8 cellular contexts compared by ENCODE assay signal in genomic region chr10:31602541-31603244, GRCh38.
A peak's percentile ranks its signal among the peaks of the same experiment; 100 is the strongest.
DNase-seq lines count a peak whose midpoint lies in the region; ATAC-seq and TF ChIP-seq lines count a peak whose summit lies in the region.

No MANE protein-coding gene starts in this region.

- peak overlapping the region; percentile 80 for H3K4me2 ChIP-seq in OCI-LY3 (ENCODE audit: low read length)

- no peak for TF ChIP-seq CTCF in OCI-LY3 (IDR thresholded peaks at IDR 0.05; ENCODE audit: low read depth, low read length)
- no peak for TF ChIP-seq CTCF in right lobe of liver (IDR thresholded peaks at IDR 0.05)

- no peaks in the 10 kb centered on the region for H4K20me1 ChIP-seq in OCI-LY3 (ENCODE audit: insufficient read depth, low read length)

- peaks cover 11% of the 10 kb centered on the region for H3K4me1 Mint-ChIP-seq in activated naive CD4-positive, alpha-beta T cell treated with anti-CD3 and anti-CD28 coated beads, Interleukin-2, amount 10 ng/mL, durations not matched to agents 7 days and 5 days

- peaks cover 29% of the 10 kb centered on the region for H3K27me3 Mint-ChIP-seq in activated naive CD4-positive, alpha-beta T cell treated with anti-CD3 and anti-CD28 coated beads, Interleukin-2, amount 10 ng/mL, durations not matched to agents 7 days and 5 days

- H3K9me3 ChIP-seq in OCI-LY3 (ENCODE audit: insufficient read depth, low read length) (no peaks in the 10 kb centered on the region), duodenal mucosa (ENCODE audit: control insufficient read depth in 1 of 2, low read length in 2 of 2) (no peaks in the 10 kb centered on the region), right lobe of liver (no peaks in the 10 kb centered on the region)

- peak overlapping the region; percentile 74 for H3K4me3 Mint-ChIP-seq in activated naive CD4-positive, alpha-beta T cell treated with anti-CD3 and anti-CD28 coated beads, Interleukin-2, amount 10 ng/mL, durations not matched to agents 7 days and 5 days

- H2AFZ ChIP-seq in OCI-LY3 (ENCODE audit: low read depth, low read length): peak overlapping the region; percentile 62; the same call in 1 of the 2 replicates

- H3K36me3 Mint-ChIP-seq in activated naive CD4-positive, alpha-beta T cell treated with anti-CD3 and anti-CD28 coated beads, Interleukin-2, amount 10 ng/mL, durations not matched to agents 7 days and 5 days: no peaks in the 10 kb centered on the region

- H3K27ac Mint-ChIP-seq in activated naive CD4-positive, alpha-beta T cell treated with anti-CD3 and anti-CD28 coated beads, Interleukin-2, amount 10 ng/mL, durations not matched to agents 7 days and 5 days: no peak overlapping the region

- no peak for DNase-seq in activated naive CD4-positive, alpha-beta T cell treated with anti-CD3 and anti-CD28 coated beads, Interleukin-2, amount 10 ng/mL, durations not matched to agents 7 days and 5 days
- no peak for DNase-seq in activated naive CD4-positive, alpha-beta T cell (lab: John Stamatoyannopoulos, UW)
- DNase-seq in right lobe of liver (peak in 1 of 3 donors; percentile 46), stromal cell of bone marrow (ENCODE audit: low read depth) (peak; percentile 89)

- no peaks in the 10 kb centered on the region for H3K36me3 ChIP-seq in OCI-LY3 (replicated peaks; ENCODE audit: low read depth, low read length)
- no peaks in the 10 kb centered on the region for H3K36me3 ChIP-seq in duodenal mucosa (ENCODE audit: control insufficient read depth in 1 of 2, insufficient read depth in 2 of 2, low read length in 2 of 2)
- no peaks in the 10 kb centered on the region for H3K36me3 ChIP-seq in right lobe of liver

- ATAC-seq in right lobe of liver: peak; percentile 5 to 46 (median 32)
- no peak for ATAC-seq in HG03196 (IDR thresholded peaks at IDR 0.05; ENCODE audit: unreplicated experiment)
- ATAC-seq in HG02759 (IDR thresholded peaks at IDR 0.05; ENCODE audit: unreplicated experiment): no peak

- H3K9me3 Mint-ChIP-seq in activated naive CD4-positive, alpha-beta T cell treated with anti-CD3 and anti-CD28 coated beads, Interleukin-2, amount 10 ng/mL, durations not matched to agents 7 days and 5 days: no peaks in the 10 kb centered on the region

- no peak for TF ChIP-seq POLR2A in right lobe of liver (IDR thresholded peaks at IDR 0.05)

- WGBS in right lobe of liver (ENCODE audit: insufficient coverage, low coverage, low lambda C conversion rate, missing lambda C conversion rate): 10% methylated on average over 16 of the region's 23 CpGs

- no peaks in the 10 kb centered on the region for H3K27me3 ChIP-seq in OCI-LY3 (ENCODE audit: low read depth, low read length)
- H3K27me3 ChIP-seq in duodenal mucosa (ENCODE audit: control insufficient read depth in 1 of 2, insufficient read depth in 2 of 2, low read length in 2 of 2): no peaks in the 10 kb centered on the region
- H3K27me3 ChIP-seq in right lobe of liver: no peaks in the 10 kb centered on the region

- no peaks in the 10 kb centered on the region for H3K79me2 ChIP-seq in OCI-LY3 (ENCODE audit: low read length)

- peaks cover 9% of the 10 kb centered on the region for H3K4me1 ChIP-seq in OCI-LY3 (ENCODE audit: low read length)
- H3K4me1 ChIP-seq in duodenal mucosa (ENCODE audit: control insufficient read depth in 1 of 2, insufficient read depth in 2 of 2, low read length in 2 of 2): peaks cover 5 to 7% of the 10 kb centered on the region in 2 donors
- H3K4me1 ChIP-seq in right lobe of liver: peaks cover 0 to 3% (median 0%) of the 10 kb centered on the region in 4 donors

- intact Hi-C loops in right lobe of liver (cut with DNase I): no loop called here

- no peak overlapping the region for H3K27ac ChIP-seq in OCI-LY3 (ENCODE audit: low read length)
- peak overlapping the region; percentile 73 for H3K27ac ChIP-seq in duodenal mucosa (ENCODE audit: low read depth, low read length)
- H3K27ac ChIP-seq in right lobe of liver: peak overlapping the region; percentile 49 to 75 (median 53)

- H3K4me3 ChIP-seq in OCI-LY3 (ENCODE audit: low read length) (peak overlapping the region; percentile 80), duodenal mucosa (ENCODE audit: low read depth in 1 of 2, low read length in 2 of 2) (peak overlapping the region; percentile 67 to 68), right lobe of liver (peak overlapping the region; percentile 66 to 69 (median 66))

- CTCF ChIA-PET in activated naive CD4-positive, alpha-beta T cell treated with anti-CD3 and anti-CD28 coated beads, Interleukin-2, amount 10 ng/mL, durations not matched to agents 7 days and 5 days (lab: Charles Lee): no interaction called here

- peak overlapping the region; percentile 72 for H3K9ac ChIP-seq in OCI-LY3 (ENCODE audit: low read length)
- H3K9ac ChIP-seq in duodenal mucosa (ENCODE audit: low read depth in 1 of 2, low read length in 2 of 2): peak overlapping the region; percentile 51 to 62

Comparison
In these comparisons a context has a peak if more than half of its experiments do, and no peak if none do; other contexts are left out.
1. ATAC-seq: peak in right lobe of liver (4 of 4); none in HG03196 (single experiment) and HG02759 (single experiment).
2. Peak in every context shown above with its lines, with median percentiles within 50 percentile points of each other: H3K4me3 ChIP-seq.